17 cellular contexts compared by ENCODE assay signal in genomic region chr20:7505152-7505834, GRCh38.
A peak's percentile ranks its signal among the peaks of the same experiment; 100 is the strongest.
DNase-seq lines count a peak whose midpoint lies in the region; ATAC-seq and TF ChIP-seq lines count a peak whose summit lies in the region.
"Had no signal": no experiment of that assay in that cellular context is flagged by ENCODE, and none has a peak within 500 bp of the region (broad histone marks: within the 10 kb centered on the region; RNA-seq: fewer than 3 reads in every experiment).

No MANE protein-coding gene starts in this region.

- H3K4me3 ChIP-seq in brain microvascular endothelial cell (ENCODE audit: low read depth, low read length), result no peak overlapping the region
- H3K4me3 ChIP-seq: stomach had no signal

- no peaks in the 10 kb centered on the region for H3K9me3 Mint-ChIP-seq in glutamatergic neuron (ENCODE audit: unreplicated experiment)
- H3K9me3 Mint-ChIP-seq: nephron had no signal

- no peaks in the 10 kb centered on the region for H3K27me3 Mint-ChIP-seq in glutamatergic neuron (ENCODE audit: unreplicated experiment)

- H3K27ac Mint-ChIP-seq in glutamatergic neuron (ENCODE audit: unreplicated experiment), result no peak overlapping the region
- H3K27ac Mint-ChIP-seq: CD8-positive, alpha-beta T cell; nephron had no signal

- no peaks in the 10 kb centered on the region for H3K36me3 Mint-ChIP-seq in glutamatergic neuron (ENCODE audit: unreplicated experiment)
- H3K36me3 Mint-ChIP-seq: CD8-positive, alpha-beta T cell had no signal

- peak; percentile 40; the same call in 1 of the 3 replicates for TF ChIP-seq CTCF in GM12872 (IDR thresholded peaks at IDR 0.05; ENCODE audit: insufficient read depth, low read depth, low read length)
- TF ChIP-seq CTCF in brain microvascular endothelial cell (IDR thresholded peaks at IDR 0.05; ENCODE audit: low read depth, low read length, missing control alignments), result peak; percentile 24
- TF ChIP-seq CTCF in glutamatergic neuron (IDR thresholded peaks at IDR 0.05; ENCODE audit: partially characterized antibody, unreplicated experiment), result no peak

- no peak for DNase-seq in brain microvascular endothelial cell
- no peak for DNase-seq in glutamatergic neuron
- DNase-seq in HT-29 (ENCODE audit: low spot score), result no peak
- DNase-seq in GF-D8 (lab: John Stamatoyannopoulos, UW), result no peak
- DNase-seq: amniotic stem cell; CD8-positive, alpha-beta T cell; NCI-H1930; PC-3; stimulated activated CD4-positive, alpha-beta T cell treated with anti-CD3 and anti-CD28 coated beads, Interleukin-15, amount 100 ng/mL, for 24 hours; stomach had no signal

- H3K36me3 ChIP-seq in brain microvascular endothelial cell (replicated peaks), result no peaks in the 10 kb centered on the region
- H3K36me3 ChIP-seq: stomach had no signal

- no peaks in the 10 kb centered on the region for H3K4me1 Mint-ChIP-seq in glutamatergic neuron (ENCODE audit: low read depth, unreplicated experiment)
- H3K4me1 Mint-ChIP-seq: nephron had no signal

- no peak overlapping the region for H3K27ac ChIP-seq in brain microvascular endothelial cell
- H3K27ac ChIP-seq: foreskin keratinocyte, stomach had no signal

- peak; percentile 74 for ATAC-seq in GM19395 (IDR thresholded peaks at IDR 0.05; ENCODE audit: unreplicated experiment)
- ATAC-seq in HG03066 (IDR thresholded peaks at IDR 0.05; ENCODE audit: low read depth, unreplicated experiment), result peak; percentile 44
- no peak for ATAC-seq in activated CD4-positive, CD25-positive, alpha-beta regulatory T cell treated with anti-CD3 and anti-CD28 coated beads, Interleukin-2, amount 50 U/mL, for 24 hours
- ATAC-seq: CD8-positive, alpha-beta T cell; foreskin keratinocyte; HCT116; PC-3 had no signal

- H3K4me3 Mint-ChIP-seq in glutamatergic neuron (ENCODE audit: unreplicated experiment), result no peak overlapping the region
- H3K4me3 Mint-ChIP-seq: CD8-positive, alpha-beta T cell; nephron had no signal

- in situ Hi-C loops in brain microvascular endothelial cell (cut with HindIII; ENCODE audit: low pct_ligation_motif_present, low sequenced_read_pairs), result no loop called here

- no peaks in the 10 kb centered on the region for H3K27me3 ChIP-seq in brain microvascular endothelial cell (replicated peaks)
- H3K27me3 ChIP-seq: foreskin keratinocyte, stomach had no signal

Comparison
In these comparisons a context has a peak if more than half of its experiments do, and no peak if none do; other contexts are left out.
1. ATAC-seq: peak in GM19395 (single experiment) and HG03066 (single experiment); none in activated CD4-positive, CD25-positive, alpha-beta regulatory T cell treated with anti-CD3 and anti-CD28 coated beads, Interleukin-2, amount 50 U/mL, for 24 hours (0 of 2).